11 cellular contexts compared by ENCODE assay signal in the genomic region with DNA sequence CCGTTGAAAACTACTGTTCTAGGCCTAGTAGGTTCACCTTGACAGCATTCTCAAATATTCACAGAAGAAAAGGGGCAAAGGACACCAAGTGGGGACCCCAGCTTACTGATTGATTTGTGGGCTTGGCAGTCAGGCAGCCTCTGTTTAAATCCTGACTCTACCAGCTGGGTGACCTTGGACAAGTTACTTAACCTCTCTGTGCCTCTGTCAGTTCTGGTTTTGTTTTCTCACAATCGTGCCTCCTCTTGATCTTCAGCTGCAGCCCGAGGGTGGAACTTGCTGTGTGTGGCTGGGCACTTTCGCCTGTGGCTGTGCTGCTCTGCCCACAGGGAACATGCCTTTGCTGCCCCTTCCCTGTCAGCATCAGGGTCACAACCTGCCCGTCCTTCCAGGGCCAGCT. TPM values are rescaled to one million over a fixed set of nuclear protein-coding genes. Genes with fewer than 3 reads are reported as not detected.
A peak's percentile ranks its signal among the peaks of the same experiment; 100 is the strongest.
DNase-seq lines count a peak whose midpoint lies in the region; ATAC-seq lines count a peak whose summit lies in the region.
"Had no signal": no experiment of that assay in that cellular context is flagged by ENCODE, and none has a peak within 500 bp of the region (broad histone marks: within the 10 kb centered on the region; RNA-seq: fewer than 3 reads in every experiment).

No MANE protein-coding gene starts in this region.

- no peaks in the 10 kb centered on the region for H3K9me2 ChIP-seq in GM23248 (ENCODE audit: insufficient read depth)

- no peak overlapping the region for H3K27ac Mint-ChIP-seq in activated T-cell treated with anti-CD3 and anti-CD28 coated beads, Interleukin-2, amount 50 U/mL, for 24 hours
- no peak overlapping the region for H3K27ac Mint-ChIP-seq in activated naive CD8-positive, alpha-beta T cell

- H3K9ac ChIP-seq in GM23248 = no peak overlapping the region

- DNase-seq in activated T-cell treated with anti-CD3 and anti-CD28 coated beads, Interleukin-2, amount 50 U/mL, for 24 hours = no peak
- no peak for DNase-seq in activated T-cell treated with anti-CD3 and anti-CD28 coated beads for 4 hours
- DNase-seq in stimulated activated naive CD8-positive, alpha-beta T cell treated with anti-CD3 and anti-CD28 coated beads, Interleukin-15, Interleukin-2, amounts not matched to agents 100 U/mL and 50 U/mL, for 24 hours = peak; percentile 21
- no peak for DNase-seq in GM23248
- DNase-seq in G401 (ENCODE audit: low spot score) = no peak
- no peak for DNase-seq in NCI-H2029 (lab: John Stamatoyannopoulos, UW)
- DNase-seq: glutamatergic neuron, NCI-H2107 had no signal

- H3K4me1 Mint-ChIP-seq in activated T-cell treated with anti-CD3 and anti-CD28 coated beads, Interleukin-2, amount 50 U/mL, for 24 hours (ENCODE audit: low read depth) = peaks cover 25% of the 10 kb centered on the region
- peaks cover 25% of the 10 kb centered on the region for H3K4me1 Mint-ChIP-seq in activated naive CD8-positive, alpha-beta T cell (ENCODE audit: low read depth)

- no peak overlapping the region for H3K4me3 ChIP-seq in GM23248
- H3K4me3 ChIP-seq: SJSA1 had no signal

- 63 to 66% methylated on average over 5 of the region's 5 CpGs for WGBS in GM23248 (ENCODE audit: low coverage in 1 of 2, low lambda C conversion rate in 2 of 2, missing lambda C conversion rate in 2 of 2), 2 experiments

- ATAC-seq in HG03439 (IDR thresholded peaks at IDR 0.05; ENCODE audit: unreplicated experiment) = peak; percentile 10
- no peak for ATAC-seq in stimulated activated naive CD8-positive, alpha-beta T cell treated with anti-CD3 and anti-CD28 coated beads, Interleukin-15, Interleukin-2, amounts not matched to agents 100 U/mL and 50 U/mL, for 24 hours

- H3K27me3 ChIP-seq in GM23248 (replicated peaks; ENCODE audit: insufficient read depth) = no peaks in the 10 kb centered on the region
- H3K27me3 ChIP-seq: SJSA1 had no signal

- no peaks in the 10 kb centered on the region for H3K9me3 Mint-ChIP-seq in activated T-cell treated with anti-CD3 and anti-CD28 coated beads, Interleukin-2, amount 50 U/mL, for 24 hours
- no peaks in the 10 kb centered on the region for H3K9me3 Mint-ChIP-seq in activated naive CD8-positive, alpha-beta T cell (ENCODE audit: low read depth)

- peaks cover 9% of the 10 kb centered on the region for H3F3A ChIP-seq in GM23248 (ENCODE audit: insufficient read depth)

- H3K4me2 ChIP-seq in GM23248 (ENCODE audit: unreplicated experiment) = no peak overlapping the region

- H3K9me3 ChIP-seq in GM23248 (ENCODE audit: low read depth) = no peaks in the 10 kb centered on the region
- H3K9me3 ChIP-seq: SJSA1 had no signal

- in situ Hi-C loops in GM23248 (cut with MboI) (no loop called here), G401 (cut with HindIII; ENCODE audit: low sequenced_read_pairs) (no loop called here)

- H3K36me3 Mint-ChIP-seq in activated T-cell treated with anti-CD3 and anti-CD28 coated beads, Interleukin-2, amount 50 U/mL, for 24 hours (ENCODE audit: low read depth) = no peaks in the 10 kb centered on the region
- H3K36me3 Mint-ChIP-seq in activated naive CD8-positive, alpha-beta T cell = no peaks in the 10 kb centered on the region

- no peak overlapping the region for H2AFZ ChIP-seq in GM23248

- peaks cover 37% of the 10 kb centered on the region for H3K27me3 Mint-ChIP-seq in activated T-cell treated with anti-CD3 and anti-CD28 coated beads, Interleukin-2, amount 50 U/mL, for 24 hours
- no peaks in the 10 kb centered on the region for H3K27me3 Mint-ChIP-seq in activated naive CD8-positive, alpha-beta T cell

- no peak overlapping the region for H3K27ac ChIP-seq in GM23248
- H3K27ac ChIP-seq: SJSA1 had no signal

- H3K36me3 ChIP-seq in GM23248 (ENCODE audit: low read depth) = no peaks in the 10 kb centered on the region
- H3K36me3 ChIP-seq: SJSA1 had no signal

- H3K79me2 ChIP-seq in GM23248 (ENCODE audit: insufficient read depth) = no peaks in the 10 kb centered on the region

- peaks cover 19% of the 10 kb centered on the region for H3K4me1 ChIP-seq in GM23248 (ENCODE audit: insufficient read depth)

- H3K4me3 Mint-ChIP-seq in activated T-cell treated with anti-CD3 and anti-CD28 coated beads, Interleukin-2, amount 50 U/mL, for 24 hours = peak overlapping the region; percentile 23
- peak overlapping the region; percentile 23 for H3K4me3 Mint-ChIP-seq in activated naive CD8-positive, alpha-beta T cell

- no peaks in the 10 kb centered on the region for H4K20me1 ChIP-seq in GM23248 (ENCODE audit: insufficient read depth)

RNA-seq across cellular contexts. Expression of a gene that starts 17.8 kb away (rescaled TPM):
- total RNA-seq in GM23248 (2014; rRNA removed; shearing (Covaris generic)) = 2.0 and 3.8 TPM in 2 replicates
- polyA plus RNA-seq in GM23248 (2016; fragmentation: Nextera tagmentation; extraction: Ambion mirVana) = 0.74 and 0.99 TPM in 2 replicates
- 1.9 and 6.0 TPM in 2 replicates for total RNA-seq in G401 (2014; rRNA removed; shearing (Covaris generic))
